13 cellular contexts compared by ENCODE assay signal in the genomic region with DNA sequence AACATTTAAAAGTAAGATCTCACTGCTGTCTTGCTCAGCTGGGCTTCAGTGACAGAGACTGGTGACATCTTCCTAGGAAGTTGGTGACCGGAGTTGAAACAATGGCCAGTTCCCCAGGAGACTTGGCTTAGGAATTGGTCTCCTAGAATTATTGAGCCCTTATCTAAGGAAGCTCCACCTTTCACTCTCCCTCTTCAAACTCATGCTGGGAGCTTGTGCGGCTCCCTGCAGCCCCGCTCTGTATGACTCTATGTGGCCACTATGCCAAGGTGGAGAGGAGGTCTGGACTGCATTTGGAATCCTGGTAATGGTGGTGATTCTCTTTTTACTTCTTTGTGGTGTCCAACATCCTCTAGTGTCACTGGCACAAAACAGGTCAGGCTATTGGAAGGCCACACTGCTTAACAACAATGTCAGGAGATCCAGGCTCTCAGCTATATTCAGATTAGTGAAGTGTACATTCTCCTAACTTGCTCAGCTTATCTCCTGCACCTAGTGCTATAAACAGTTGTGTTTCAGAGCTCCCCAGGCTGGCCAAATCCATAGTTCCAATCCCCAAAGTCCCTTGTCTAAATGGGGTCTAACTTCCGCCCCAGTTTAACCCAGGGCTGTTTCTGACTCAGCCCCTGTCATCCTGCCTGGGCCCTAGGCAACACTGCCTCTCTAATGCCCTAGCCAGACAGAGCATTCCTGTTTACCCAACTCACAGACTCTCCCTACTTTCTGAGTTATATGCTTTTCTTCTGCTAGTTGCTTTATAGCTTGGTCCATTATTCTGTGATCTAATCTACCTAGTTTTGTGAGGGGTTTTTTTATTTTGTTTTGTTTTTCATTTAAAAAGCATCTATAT. TPM values are rescaled to one million over a fixed set of nuclear protein-coding genes. Genes with fewer than 3 reads are reported as not detected.
DNase-seq lines count a peak whose midpoint lies in the region; TF ChIP-seq lines count a peak whose summit lies in the region.
"Had no signal": no experiment of that assay in that cellular context is flagged by ENCODE, and none has a peak within 500 bp of the region (broad histone marks: within the 10 kb centered on the region; RNA-seq: fewer than 3 reads in every experiment).

No MANE protein-coding gene starts in this region.

- H3K36me3 ChIP-seq in thymus (ENCODE audit: control insufficient read depth, insufficient read depth) = peaks cover 3% of the 10 kb centered on the region

- H3K9me3 Mint-ChIP-seq in T-helper 1 cell treated with Interleukin-12 subunit alpha and Interleukin-12 subunit beta and Interleukin-4 antibody, amounts not matched to agents 30 μg/mL and 1 μg/mL, for 36 hours = no peaks in the 10 kb centered on the region
- H3K9me3 Mint-ChIP-seq in MCF 10A (ENCODE audit: unreplicated experiment) = no peaks in the 10 kb centered on the region

- peaks cover 45% of the 10 kb centered on the region for H3K4me1 Mint-ChIP-seq in T-helper 1 cell treated with Interleukin-12 subunit alpha and Interleukin-12 subunit beta and Interleukin-4 antibody, amounts not matched to agents 30 μg/mL and 1 μg/mL, for 36 hours (ENCODE audit: low read depth)
- peaks cover 32% of the 10 kb centered on the region for H3K4me1 Mint-ChIP-seq in MCF 10A (ENCODE audit: insufficient read depth, unreplicated experiment)

- no peak overlapping the region for H3K4me3 Mint-ChIP-seq in T-helper 1 cell treated with Interleukin-12 subunit alpha and Interleukin-12 subunit beta and Interleukin-4 antibody, amounts not matched to agents 30 μg/mL and 1 μg/mL, for 36 hours
- no peak overlapping the region for H3K4me3 Mint-ChIP-seq in MCF 10A (ENCODE audit: unreplicated experiment)

- H3K4me3 ChIP-seq in thymus (ENCODE audit: low read length) = no peak overlapping the region

- H3K9me3 ChIP-seq in thymus (ENCODE audit: control insufficient read depth) = no peaks in the 10 kb centered on the region

- H3K36me3 Mint-ChIP-seq in T-helper 1 cell treated with Interleukin-12 subunit alpha and Interleukin-12 subunit beta and Interleukin-4 antibody, amounts not matched to agents 30 μg/mL and 1 μg/mL, for 36 hours (ENCODE audit: low read depth) = peaks cover 36% of the 10 kb centered on the region
- no peaks in the 10 kb centered on the region for H3K36me3 Mint-ChIP-seq in MCF 10A (ENCODE audit: insufficient read depth, unreplicated experiment)

- intact Hi-C loops in MCF 10A (cut with micrococcal nuclease) = no loop called here

- DNase-seq in T-helper 1 cell = no peak
- no peak for DNase-seq in MCF 10A (ENCODE audit: unreplicated experiment)
- DNase-seq in islet precursor cell = peak; percentile 85
- DNase-seq in DMS153 treated with DMSO at 0.1 percent for 48 hours (lab: John Stamatoyannopoulos, UW; ENCODE audit: unreplicated experiment) = no peak
- DNase-seq in D341Med (ENCODE audit: low spot score) = no peak
- no peak for DNase-seq in COLO668 (lab: John Stamatoyannopoulos, UW; ENCODE audit: unreplicated experiment)
- DNase-seq: activated CD8-positive, alpha-beta memory T cell treated with anti-CD3 and anti-CD28 coated beads, Interleukin-2, amount 50 U/mL, for 4 hours; glutamatergic neuron; substantia nigra had no signal

- no peaks in the 10 kb centered on the region for H3K27me3 Mint-ChIP-seq in T-helper 1 cell treated with Interleukin-12 subunit alpha and Interleukin-12 subunit beta and Interleukin-4 antibody, amounts not matched to agents 30 μg/mL and 1 μg/mL, for 36 hours (ENCODE audit: low read depth)
- H3K27me3 Mint-ChIP-seq in MCF 10A (ENCODE audit: insufficient read depth, unreplicated experiment) = no peaks in the 10 kb centered on the region

- CTCF ChIA-PET in MCF 10A (lab: Yijun Ruan, JAX) = interaction anchor here (0.6 to 2.2 kb wide), 9 partner anchors 20 to 1162 kb away, joined by 3 to 7 read pairs (median 3); no protein-coding TSS in a partner anchor

- POLR2A ChIA-PET in MCF 10A (lab: Yijun Ruan, JAX) = interaction anchor here (0.6 to 3.3 kb wide), 8 partner anchors 13 to 359 kb away, joined by 3 to 19 read pairs (median 4); a partner anchor contains a TSS

- peaks cover 5% of the 10 kb centered on the region for H3K4me1 ChIP-seq in thymus (ENCODE audit: control insufficient read depth, insufficient read depth, low read length)

- H3K27ac ChIP-seq in thymus (ENCODE audit: low read depth) = peak overlapping the region; percentile 56
- H3K27ac ChIP-seq: 22Rv1, KMS-11 had no signal

- H3K27ac Mint-ChIP-seq in T-helper 1 cell treated with Interleukin-12 subunit alpha and Interleukin-12 subunit beta and Interleukin-4 antibody, amounts not matched to agents 30 μg/mL and 1 μg/mL, for 36 hours = peak overlapping the region; percentile 50
- H3K27ac Mint-ChIP-seq in MCF 10A (ENCODE audit: low read depth, unreplicated experiment) = peak overlapping the region; percentile 4

- 97% methylated on average over 4 of the region's 4 CpGs for WGBS in thymus

- no peaks in the 10 kb centered on the region for H3K27me3 ChIP-seq in thymus (ENCODE audit: control insufficient read depth, insufficient read depth)

- BruUV-seq in MCF 10A (replicated peaks; lab: Mats Ljungman, UMichigan) = no TSS peak

- TF ChIP-seq CTCF in MCF 10A (IDR thresholded peaks at IDR 0.05; ENCODE audit: unreplicated experiment) = no peak

RNA-seq across cellular contexts. Expression of a gene that starts 18.3 kb away (rescaled TPM):
- 15.4 and 17.0 TPM in 2 replicates for total RNA-seq in MCF 10A (2022)
- polyA plus RNA-seq in thymus = 35.5 TPM
